Comparison of ENCODE assay signal across 8 cellular contexts in the genomic region with DNA sequence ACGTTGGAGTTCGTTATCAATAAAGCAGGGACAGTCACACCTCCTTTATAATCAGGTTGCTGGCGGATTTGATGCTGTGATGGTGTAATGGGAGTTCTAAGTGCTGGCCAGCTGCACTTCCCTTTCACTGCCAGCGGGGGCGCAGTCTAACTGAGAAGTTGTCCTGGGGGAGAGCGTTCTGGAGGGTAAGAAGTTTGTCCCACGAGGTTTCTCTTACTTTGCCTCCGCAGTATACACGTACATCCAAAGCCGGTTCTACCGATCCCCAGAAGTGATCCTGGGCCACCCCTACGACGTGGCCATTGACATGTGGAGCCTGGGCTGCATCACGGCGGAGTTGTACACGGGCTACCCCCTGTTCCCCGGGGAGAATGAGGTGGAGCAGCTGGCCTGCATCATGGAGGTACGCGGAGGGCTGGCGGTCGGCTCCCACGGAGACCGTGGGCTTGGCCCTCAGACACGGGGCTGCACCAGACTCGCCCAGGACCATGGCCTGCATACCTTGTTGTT. TPM values are rescaled to one million over a fixed set of nuclear protein-coding genes. Genes with fewer than 3 reads are reported as not detected.
A peak's percentile ranks its signal among the peaks of the same experiment; 100 is the strongest.
DNase-seq lines count a peak whose midpoint lies in the region; ATAC-seq and TF ChIP-seq lines count a peak whose summit lies in the region.

No MANE protein-coding gene starts in this region.

- H3K36me3 ChIP-seq in KMS-11 (ENCODE audit: insufficient read depth) (no peaks in the 10 kb centered on the region), neural cell (ENCODE audit: insufficient read depth, low read length) (no peaks in the 10 kb centered on the region)

- H3F3A ChIP-seq in neural cell (ENCODE audit: insufficient read depth, low read length, poor library complexity, severe bottlenecking): no peaks in the 10 kb centered on the region

- peak; percentile 94 for TF ChIP-seq CTCF in KMS-11 (conservative IDR thresholded peaks at IDR 0.05; ENCODE audit: low read depth, low read length)
- TF ChIP-seq CTCF in RWPE1 (conservative IDR thresholded peaks at IDR 0.05; ENCODE audit: low read depth): peak; percentile 83
- TF ChIP-seq CTCF in neural cell (IDR thresholded peaks at IDR 0.05; ENCODE audit: poor library complexity, severe bottlenecking): peak; percentile 80

- H3K4me3 Mint-ChIP-seq in stimulated activated naive CD8-positive, alpha-beta T cell treated with anti-CD3 and anti-CD28 coated beads, Interleukin-15, amount 100 ng/mL, for 72 hours: peak overlapping the region; percentile 97 to 99

- no peak overlapping the region for H3K4me3 ChIP-seq in KMS-11 (IDR thresholded peaks at IDR 0.05; ENCODE audit: insufficient read depth, low read depth, low read length)
- peak overlapping the region; percentile 67 for H3K4me3 ChIP-seq in neural cell (ENCODE audit: low read length)

- H2AFZ ChIP-seq in KMS-11 (ENCODE audit: low read depth) (peak overlapping the region; percentile 72), neural cell (ENCODE audit: low read depth, low read length) (peak overlapping the region; percentile 24)

- H3K9me3 ChIP-seq in neural cell (ENCODE audit: low read length): no peaks in the 10 kb centered on the region

- H3K9me2 ChIP-seq in neural cell (ENCODE audit: insufficient read depth, low read length): no peaks in the 10 kb centered on the region

- no peaks in the 10 kb centered on the region for H3K9me3 Mint-ChIP-seq in stimulated activated naive CD8-positive, alpha-beta T cell treated with anti-CD3 and anti-CD28 coated beads, Interleukin-15, amount 100 ng/mL, for 72 hours

- H3K79me2 ChIP-seq in KMS-11 (ENCODE audit: insufficient read depth, low read depth) (no peaks in the 10 kb centered on the region; the same call in 1 of the 2 replicates), neural cell (replicated peaks; ENCODE audit: insufficient read depth, low read length) (peaks cover 4% of the 10 kb centered on the region)

- H3K4me2 ChIP-seq in KMS-11: peak overlapping the region; percentile 67
- H3K4me2 ChIP-seq in neural cell (ENCODE audit: low read length): peak overlapping the region; percentile 46

- peak overlapping the region; percentile 76; the same call in 1 of the 2 replicates for H3K9ac ChIP-seq in KMS-11
- H3K9ac ChIP-seq in neural cell (ENCODE audit: low read length): peak overlapping the region; percentile 25

- peak; percentile 44 for TF ChIP-seq RAD21 in neural cell (conservative IDR thresholded peaks at IDR 0.05)

- ATAC-seq in GM21723 (IDR thresholded peaks at IDR 0.05; ENCODE audit: unreplicated experiment): peak; percentile 93
- ATAC-seq in stimulated activated naive CD8-positive, alpha-beta T cell treated with anti-CD3 and anti-CD28 coated beads, Interleukin-15, amount 100 ng/mL, for 72 hours: peak; percentile 98

- POLR2A ChIA-PET in RWPE1 (lab: Yijun Ruan, JAX; ENCODE audit: low non-redundant PET): no interaction called here

- H4K20me1 ChIP-seq in KMS-11 (ENCODE audit: insufficient read depth) (no peaks in the 10 kb centered on the region), neural cell (ENCODE audit: insufficient read depth) (no peaks in the 10 kb centered on the region)

- peak overlapping the region; percentile 95 to 96 for H3K27ac Mint-ChIP-seq in stimulated activated naive CD8-positive, alpha-beta T cell treated with anti-CD3 and anti-CD28 coated beads, Interleukin-15, amount 100 ng/mL, for 72 hours

- peaks cover 12% of the 10 kb centered on the region for H3K4me1 ChIP-seq in KMS-11 (ENCODE audit: low read depth, poor library complexity, severe bottlenecking)

- H3K27me3 ChIP-seq in KMS-11 (ENCODE audit: insufficient read depth, low read depth): no peaks in the 10 kb centered on the region
- no peaks in the 10 kb centered on the region for H3K27me3 ChIP-seq in neural cell (ENCODE audit: insufficient read depth, low read depth, low read length)

- peaks cover 28% of the 10 kb centered on the region for H3K4me1 Mint-ChIP-seq in stimulated activated naive CD8-positive, alpha-beta T cell treated with anti-CD3 and anti-CD28 coated beads, Interleukin-15, amount 100 ng/mL, for 72 hours

- no peak for TF ChIP-seq EP300 in neural cell (conservative IDR thresholded peaks at IDR 0.05; ENCODE audit: poor library complexity, severe bottlenecking)

- CTCF ChIA-PET in RWPE1 (lab: Yijun Ruan, JAX): interaction anchor here (0.5 to 1.8 kb wide), 14 partner anchors 9 to 375 kb away, joined by 3 to 11 read pairs (median 3); a partner anchor contains a TSS

- peaks cover 11% of the 10 kb centered on the region for H3K27me3 Mint-ChIP-seq in stimulated activated naive CD8-positive, alpha-beta T cell treated with anti-CD3 and anti-CD28 coated beads, Interleukin-15, amount 100 ng/mL, for 72 hours

- DNase-seq in EL (peak; percentile 85), RWPE1 (ENCODE audit: low spot score) (peak; percentile 80), fibroblast of the conjunctiva (ENCODE audit: low read depth) (peak; percentile 83)
- peak; percentile 65 for DNase-seq in activated effector memory CD4-positive, alpha-beta T cell treated with Interleukin-2 at 50 U/mL for 16 hours
- DNase-seq in stimulated activated naive CD8-positive, alpha-beta T cell treated with anti-CD3 and anti-CD28 coated beads, Interleukin-15, amount 100 ng/mL, for 72 hours: peak; percentile 78 to 85

- H3K27ac ChIP-seq in KMS-11 (no peak overlapping the region), RWPE1 (peak overlapping the region; percentile 44; the same call in 1 of the 2 replicates), neural cell (ENCODE audit: low read length) (no peak overlapping the region)

TF ChIP-seq in neural cell, 6 proteins besides CTCF, POLR2A, EP300 and RAD21:
- TF ChIP-seq, protein P1, sequence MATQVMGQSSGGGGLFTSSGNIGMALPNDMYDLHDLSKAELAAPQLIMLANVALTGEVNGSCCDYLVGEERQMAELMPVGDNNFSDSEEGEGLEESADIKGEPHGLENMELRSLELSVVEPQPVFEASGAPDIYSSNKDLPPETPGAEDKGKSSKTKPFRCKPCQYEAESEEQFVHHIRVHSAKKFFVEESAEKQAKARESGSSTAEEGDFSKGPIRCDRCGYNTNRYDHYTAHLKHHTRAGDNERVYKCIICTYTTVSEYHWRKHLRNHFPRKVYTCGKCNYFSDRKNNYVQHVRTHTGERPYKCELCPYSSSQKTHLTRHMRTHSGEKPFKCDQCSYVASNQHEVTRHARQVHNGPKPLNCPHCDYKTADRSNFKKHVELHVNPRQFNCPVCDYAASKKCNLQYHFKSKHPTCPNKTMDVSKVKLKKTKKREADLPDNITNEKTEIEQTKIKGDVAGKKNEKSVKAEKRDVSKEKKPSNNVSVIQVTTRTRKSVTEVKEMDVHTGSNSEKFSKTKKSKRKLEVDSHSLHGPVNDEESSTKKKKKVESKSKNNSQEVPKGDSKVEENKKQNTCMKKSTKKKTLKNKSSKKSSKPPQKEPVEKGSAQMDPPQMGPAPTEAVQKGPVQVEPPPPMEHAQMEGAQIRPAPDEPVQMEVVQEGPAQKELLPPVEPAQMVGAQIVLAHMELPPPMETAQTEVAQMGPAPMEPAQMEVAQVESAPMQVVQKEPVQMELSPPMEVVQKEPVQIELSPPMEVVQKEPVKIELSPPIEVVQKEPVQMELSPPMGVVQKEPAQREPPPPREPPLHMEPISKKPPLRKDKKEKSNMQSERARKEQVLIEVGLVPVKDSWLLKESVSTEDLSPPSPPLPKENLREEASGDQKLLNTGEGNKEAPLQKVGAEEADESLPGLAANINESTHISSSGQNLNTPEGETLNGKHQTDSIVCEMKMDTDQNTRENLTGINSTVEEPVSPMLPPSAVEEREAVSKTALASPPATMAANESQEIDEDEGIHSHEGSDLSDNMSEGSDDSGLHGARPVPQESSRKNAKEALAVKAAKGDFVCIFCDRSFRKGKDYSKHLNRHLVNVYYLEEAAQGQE (IDR thresholded peaks at IDR 0.05; ENCODE audit: borderline replicate concordance): no peak
- TF ChIP-seq EZH2 (IDR thresholded peaks at IDR 0.05; ENCODE audit: borderline replicate concordance, insufficient read depth, low read length, poor library complexity, severe bottlenecking) (no peak), SMC3 (conservative IDR thresholded peaks at IDR 0.05; ENCODE audit: poor library complexity) (peak; percentile 27), POLR2AphosphoS5 (IDR thresholded peaks at IDR 0.05) (no peak), MXI1 (conservative IDR thresholded peaks at IDR 0.05; ENCODE audit: poor library complexity, severe bottlenecking) (peak; percentile 64), TAF1 (IDR thresholded peaks at IDR 0.05; ENCODE audit: low read depth) (no peak)

RNA-seq across cellular contexts. Expression of a gene that starts 42.7 kb away (rescaled TPM):
- 13.2 and 22.0 TPM in 2 replicates for polyA plus RNA-seq in neural cell
- polyA minus RNA-seq in neural cell: 2.8 and 5.4 TPM in 2 replicates

RNA-seq across cellular contexts. Expression of a gene that starts 44.1 kb away (rescaled TPM):
- polyA plus RNA-seq in neural cell: 0.46 and 1.6 TPM in 2 replicates
- polyA minus RNA-seq in neural cell: 1.5 and 3.7 TPM in 2 replicates

RNA-seq across cellular contexts. Expression of a gene that starts 44.2 kb away (rescaled TPM):
- polyA plus RNA-seq in neural cell: 67.3 and 73.3 TPM in 2 replicates
- polyA minus RNA-seq in neural cell: 50.6 and 61.8 TPM in 2 replicates
